In the genomic region with DNA sequence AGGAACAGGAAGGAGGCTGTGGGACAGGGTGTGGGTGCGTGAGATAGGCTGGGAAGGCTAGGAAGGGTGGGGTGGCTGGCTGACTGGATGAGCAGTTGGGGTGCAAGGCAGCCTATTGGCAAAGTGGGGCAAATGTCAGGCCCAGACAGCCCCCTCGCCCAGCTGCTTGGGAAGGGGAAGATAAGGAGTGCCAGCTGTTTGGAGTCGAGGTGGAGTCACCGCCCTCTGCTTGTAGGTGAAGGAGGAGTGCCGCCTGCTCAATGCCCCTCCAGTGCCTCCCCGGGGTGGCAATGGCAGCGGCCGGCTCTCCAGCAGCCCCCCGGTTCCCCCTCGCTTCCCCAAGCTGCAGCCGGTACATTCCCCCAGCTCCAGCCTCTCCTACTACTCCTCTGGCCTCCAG, we compare ENCODE assay signal across 13 cellular contexts. TPM values are rescaled to one million over a fixed set of nuclear protein-coding genes. Genes with fewer than 3 reads are reported as not detected.
DNase-seq lines count a peak whose midpoint lies in the region; ATAC-seq and TF ChIP-seq lines count a peak whose summit lies in the region.
"Had no signal": no experiment of that assay in that cellular context is flagged by ENCODE, and none has a peak within 500 bp of the region (broad histone marks: within the 10 kb centered on the region; RNA-seq: fewer than 3 reads in every experiment).

No MANE protein-coding gene starts in this region.

- no peak overlapping the region for H2BK20ac ChIP-seq in IMR-90 (ENCODE audit: low read depth, low read length)

- no peak for DNase-seq in CD4-positive, alpha-beta T cell
- no peak for DNase-seq in IMR-90
- no peak for DNase-seq in endodermal cell
- no peak for DNase-seq in osteocyte (ENCODE audit: extremely low spot score, unreplicated experiment)
- DNase-seq in neural progenitor cell (ENCODE audit: low spot score), result no peak
- no peak for DNase-seq in NCI-H2107 treated with DMSO at 0.1 percent for 48 hours (lab: John Stamatoyannopoulos, UW; ENCODE audit: unreplicated experiment)
- no peak for DNase-seq in brain microvascular endothelial cell
- DNase-seq in activated effector memory CD4-positive, alpha-beta T cell treated with Interleukin-2 at 50 U/mL for 16 hours, result no peak
- DNase-seq: activated CD4-positive, alpha-beta T cell treated with anti-CD3 and anti-CD28 coated beads, Interleukin-2, amount 50 U/mL, for 1 hour; DMS79; NCI-H526 treated with DMSO at 0.1 percent for 48 hours; SJCRH30 had no signal

- TF ChIP-seq RAD21 in IMR-90 (IDR thresholded peaks at IDR 0.05; ENCODE audit: low read length), result no peak

- no peaks in the 10 kb centered on the region for H3K4me1 ChIP-seq in IMR-90 (ENCODE audit: control insufficient read depth, insufficient read depth, low read length)
- no peaks in the 10 kb centered on the region for H3K4me1 ChIP-seq in endodermal cell (ENCODE audit: control insufficient read depth, insufficient read depth, low read length)
- H3K4me1 ChIP-seq in neural progenitor cell, result no peaks in the 10 kb centered on the region
- H3K4me1 ChIP-seq: SJCRH30 had no signal

- H2BK5ac ChIP-seq in IMR-90 (ENCODE audit: low read depth, low read length, poor library complexity, severe bottlenecking), result no peak overlapping the region

- peaks cover 21% of the 10 kb centered on the region for H3K4me1 Mint-ChIP-seq in CD4-positive, alpha-beta T cell (ENCODE audit: low read depth)
- H3K4me1 Mint-ChIP-seq in endodermal cell (peaks cover 4% of the 10 kb centered on the region), osteocyte (ENCODE audit: unreplicated experiment) (peaks cover 21% of the 10 kb centered on the region), neural progenitor cell (peaks cover 9% of the 10 kb centered on the region)

- POLR2A ChIA-PET in CD4-positive, alpha-beta T cell (lab: Charles Lee), result interaction anchor here (0.6 to 2.6 kb wide), 7 partner anchors 21 to 334 kb away, joined by 3 to 30 read pairs (median 16); a partner anchor contains a TSS
- POLR2A ChIA-PET in IMR-90 (lab: Charles Lee; ENCODE audit: unreplicated experiment), result interaction anchor here (1.1 kb wide), 1 partner anchor 9 kb away, joined by 3 read pairs; no protein-coding TSS in a partner anchor

- no peak overlapping the region for H3K18ac ChIP-seq in IMR-90 (ENCODE audit: low read depth, low read length)

- H3K4me3 Mint-ChIP-seq in CD4-positive, alpha-beta T cell, result peak overlapping the region; percentile 89
- H3K4me3 Mint-ChIP-seq in endodermal cell (peak overlapping the region; percentile 62), osteocyte (ENCODE audit: unreplicated experiment) (peak overlapping the region; percentile 82), neural progenitor cell (no peak overlapping the region)

- peaks cover 4% of the 10 kb centered on the region for H3K27me3 Mint-ChIP-seq in CD4-positive, alpha-beta T cell
- H3K27me3 Mint-ChIP-seq in endodermal cell (ENCODE audit: insufficient read depth) (peaks cover 49% of the 10 kb centered on the region), osteocyte (ENCODE audit: unreplicated experiment) (no peaks in the 10 kb centered on the region), neural progenitor cell (ENCODE audit: insufficient read depth, low read depth) (peaks cover 11% of the 10 kb centered on the region)
- H3K27me3 Mint-ChIP-seq: stimulated activated memory B cell treated with anti-CD40 and anti-IgM and Interleukin-4, amounts not matched to agents 10 μg/mL and 1 μg/mL and 100 μg/mL, for 72 hours had no signal

- H3K4ac ChIP-seq in IMR-90 (ENCODE audit: low read depth, low read length), result no peak overlapping the region

- H3K36me3 ChIP-seq in IMR-90 (ENCODE audit: control insufficient read depth, insufficient read depth, low read length) (peaks cover 8% of the 10 kb centered on the region), endodermal cell (ENCODE audit: control insufficient read depth, insufficient read depth, low read length) (peaks cover 16% of the 10 kb centered on the region), neural progenitor cell (no peaks in the 10 kb centered on the region), brain microvascular endothelial cell (replicated peaks) (no peaks in the 10 kb centered on the region)

- H3K23ac ChIP-seq in IMR-90 (ENCODE audit: low read depth, low read length), result no peak overlapping the region

- no peaks in the 10 kb centered on the region for H3K27me3 ChIP-seq in CD4-positive, alpha-beta T cell (ENCODE audit: control insufficient read depth, insufficient read depth, low read length)
- H3K27me3 ChIP-seq in IMR-90 (ENCODE audit: control insufficient read depth, insufficient read depth, low read length) (no peaks in the 10 kb centered on the region; the same call in 1 of the 2 replicates), endodermal cell (ENCODE audit: control insufficient read depth, insufficient read depth, low read length, poor library complexity, severe bottlenecking) (peaks cover 14% of the 10 kb centered on the region), neural progenitor cell (peaks cover 33% of the 10 kb centered on the region), brain microvascular endothelial cell (replicated peaks) (no peaks in the 10 kb centered on the region)
- H3K27me3 ChIP-seq: SJCRH30 had no signal

- H4K8ac ChIP-seq in IMR-90 (ENCODE audit: low read depth in 2 of 2, low read length in 2 of 2), result no peak overlapping the region

- no peak overlapping the region for H3K4me3 ChIP-seq in IMR-90 (ENCODE audit: insufficient read depth, low read depth, low read length)
- H3K4me3 ChIP-seq in endodermal cell (ENCODE audit: low read length), result peak overlapping the region; percentile 80
- H3K4me3 ChIP-seq in neural progenitor cell, result no peak overlapping the region
- no peak overlapping the region for H3K4me3 ChIP-seq in brain microvascular endothelial cell (ENCODE audit: low read depth, low read length)
- H3K4me3 ChIP-seq: SJCRH30 had no signal

- in situ Hi-C loops in IMR-90 (cut with MboI; ENCODE audit: low sequenced_read_pairs), result no loop called here
- in situ Hi-C loops in brain microvascular endothelial cell (cut with HindIII; ENCODE audit: low pct_ligation_motif_present, low sequenced_read_pairs), result no loop called here

- ATAC-seq in CD4-positive, alpha-beta T cell (ENCODE audit: poor library complexity), result no peak
- ATAC-seq in IMR-90 (ENCODE audit: low read depth), result no peak

- peak overlapping the region; percentile 71 for H3K27ac Mint-ChIP-seq in CD4-positive, alpha-beta T cell
- H3K27ac Mint-ChIP-seq in endodermal cell, result no peak overlapping the region
- peak overlapping the region; percentile 86 for H3K27ac Mint-ChIP-seq in osteocyte (ENCODE audit: unreplicated experiment)
- no peak overlapping the region for H3K27ac Mint-ChIP-seq in neural progenitor cell

- H2AFZ ChIP-seq in IMR-90 (replicated peaks; ENCODE audit: low read length, poor library complexity), result peak overlapping the region; percentile 11
- H2AFZ ChIP-seq in neural progenitor cell (replicated peaks), result no peak overlapping the region

- no peak overlapping the region; the same call in 1 of the 2 replicates for H2AK5ac ChIP-seq in IMR-90 (ENCODE audit: low read depth, low read length)

- 83% methylated on average over 1 of the region's 11 CpGs; no CpG with 5 or more reads in 1 of the 2 experiments for WGBS in IMR-90 (ENCODE audit: extremely low coverage in 2 of 2, insufficient read length in 1 of 2), 2 experiments
- 93 to 97% methylated on average over 6 to 11 of the region's 11 CpGs for WGBS in endodermal cell (ENCODE audit: insufficient coverage in 1 of 2, insufficient read length in 1 of 2), 2 experiments

- H2BK15ac ChIP-seq in IMR-90 (ENCODE audit: low read depth, low read length), result no peak overlapping the region

- H3K4me2 ChIP-seq in IMR-90 (ENCODE audit: low read depth, low read length) (peak overlapping the region; percentile 50; the same call in 1 of the 2 replicates), neural progenitor cell (no peak overlapping the region)

- dilution Hi-C loops in IMR-90 (cut with HindIII; ENCODE audit: low sequenced_read_pairs, unreplicated experiment), result no loop called here

- H3K9me3 Mint-ChIP-seq in CD4-positive, alpha-beta T cell, result no peaks in the 10 kb centered on the region
- no peaks in the 10 kb centered on the region for H3K9me3 Mint-ChIP-seq in endodermal cell
- H3K9me3 Mint-ChIP-seq in osteocyte (ENCODE audit: unreplicated experiment), result no peaks in the 10 kb centered on the region
- peaks cover 3% of the 10 kb centered on the region for H3K9me3 Mint-ChIP-seq in neural progenitor cell
- H3K9me3 Mint-ChIP-seq: stimulated activated memory B cell treated with anti-CD40 and anti-IgM and Interleukin-4, amounts not matched to agents 10 μg/mL and 1 μg/mL and 100 μg/mL, for 72 hours had no signal

- peaks cover 12% of the 10 kb centered on the region for H3F3A ChIP-seq in neural progenitor cell (ENCODE audit: low read depth)

- intact Hi-C loops in CD4-positive, alpha-beta T cell (cut with DNase I, micrococcal nuclease), result loop anchor here in 1 of 2 experiments (5.0 to 10.0 kb wide), 4 partner anchors 56 to 1709 kb away; a partner anchor contains a TSS
- intact Hi-C loops in IMR-90 (cut with micrococcal nuclease), result no loop called here

- H3K9me3 ChIP-seq in CD4-positive, alpha-beta T cell (ENCODE audit: control insufficient read depth, low read length), result no peaks in the 10 kb centered on the region
- H3K9me3 ChIP-seq in IMR-90 (ENCODE audit: control insufficient read depth, insufficient read depth, low read length) (no peaks in the 10 kb centered on the region), endodermal cell (ENCODE audit: control insufficient read depth, low read length) (no peaks in the 10 kb centered on the region), neural progenitor cell (ENCODE audit: low read depth) (no peaks in the 10 kb centered on the region)
- H3K9me3 ChIP-seq: SJCRH30 had no signal

- no peak overlapping the region for H2BK120ac ChIP-seq in IMR-90 (ENCODE audit: low read depth, low read length)

- H3K36me3 Mint-ChIP-seq in CD4-positive, alpha-beta T cell (ENCODE audit: low read depth), result peaks cover 13% of the 10 kb centered on the region
- H3K36me3 Mint-ChIP-seq in endodermal cell (ENCODE audit: low read depth) (peaks cover 11% of the 10 kb centered on the region), osteocyte (ENCODE audit: unreplicated experiment) (peaks cover 3% of the 10 kb centered on the region), neural progenitor cell (peaks cover 21% of the 10 kb centered on the region)

- no peak for TF ChIP-seq POLR2A in IMR-90 (IDR thresholded peaks at IDR 0.05; ENCODE audit: low read depth, low read length)

- H3K27ac ChIP-seq in CD4-positive, alpha-beta T cell (ENCODE audit: low read depth, low read length), result no peak overlapping the region
- no peak overlapping the region for H3K27ac ChIP-seq in IMR-90 (ENCODE audit: insufficient read depth, low read length)
- no peak overlapping the region for H3K27ac ChIP-seq in endodermal cell (ENCODE audit: low read depth, low read length)
- H3K27ac ChIP-seq in neural progenitor cell, result no peak overlapping the region
- H3K27ac ChIP-seq in brain microvascular endothelial cell, result no peak overlapping the region
- H3K27ac ChIP-seq: SJCRH30 had no signal

- BruUV-seq in IMR-90 (replicated peaks; lab: Mats Ljungman, UMichigan), result no TSS peak

- H3K56ac ChIP-seq in IMR-90 (ENCODE audit: extremely low read depth, insufficient read depth, low read length), result no peak overlapping the region

- no peak for TF ChIP-seq CTCF in CD4-positive, alpha-beta T cell (IDR thresholded peaks at IDR 0.05)
- TF ChIP-seq CTCF in IMR-90 (conservative IDR thresholded peaks at IDR 0.05; ENCODE audit: low read depth, low read length) (no peak), endodermal cell (conservative IDR thresholded peaks at IDR 0.05) (no peak), osteocyte (IDR thresholded peaks at IDR 0.05) (no peak), neural progenitor cell (IDR thresholded peaks at IDR 0.05) (no peak), brain microvascular endothelial cell (IDR thresholded peaks at IDR 0.05; ENCODE audit: low read depth, low read length, missing control alignments) (no peak)

- no peak overlapping the region for H3K9ac ChIP-seq in IMR-90 (ENCODE audit: low read depth, low read length)
- H3K9ac ChIP-seq in endodermal cell (ENCODE audit: extremely low read depth, low read length, poor library complexity, severe bottlenecking), result no peak overlapping the region
- H3K9ac ChIP-seq in neural progenitor cell, result no peak overlapping the region

- H3K79me2 ChIP-seq in neural progenitor cell (ENCODE audit: low read depth), result no peaks in the 10 kb centered on the region

- H4K20me1 ChIP-seq in IMR-90 (ENCODE audit: insufficient read depth, low read length) (0 out of 2 replicates have a peak, but pooled peaks cover 3% of the 10 kb centered on the region), neural progenitor cell (ENCODE audit: low read depth) (peaks cover 27% of the 10 kb centered on the region)

- H4K5ac ChIP-seq in IMR-90 (ENCODE audit: low read depth, low read length), result no peak overlapping the region

- H4K91ac ChIP-seq in IMR-90 (ENCODE audit: insufficient read depth, low read depth, low read length), result no peak overlapping the region

- no peaks in the 10 kb centered on the region for H3K79me1 ChIP-seq in IMR-90 (ENCODE audit: low read depth in 1 of 2, low read length in 2 of 2)

- peaks cover 10% of the 10 kb centered on the region; the same call in 1 of the 2 replicates for H3K9me1 ChIP-seq in IMR-90 (ENCODE audit: insufficient read depth, low read length)

- peak overlapping the region; percentile 81 for H2AK9ac ChIP-seq in IMR-90 (replicated peaks; ENCODE audit: low read depth, low read length, poor library complexity)

- no peak overlapping the region for H3K14ac ChIP-seq in IMR-90 (replicated peaks; ENCODE audit: low read depth, low read length)

- CTCF ChIA-PET in CD4-positive, alpha-beta T cell (lab: Charles Lee), result no interaction called here
- CTCF ChIA-PET in IMR-90 (lab: Yijun Ruan, JAX), result no interaction called here

RNA-seq across cellular contexts. Expression of a gene that starts 13.1 kb away (rescaled TPM):
- total RNA-seq in CD4-positive, alpha-beta T cell, result 1 to 10 TPM; 4.3 to 7.3 TPM
- total RNA-seq in IMR-90 (2012; rRNA removed) (0.28 and 0.36 TPM in 2 replicates), endodermal cell (1 to 10 TPM; 6.0 to 8.1 TPM), osteocyte (15.2 and 20.8 TPM in 2 replicates), neural progenitor cell (ENCODE audit: low replicate concordance) (15.1 and 20.0 TPM in 2 replicates)
- polyA plus RNA-seq in IMR-90 (2012; rRNA removed), result 1.7 and 1.8 TPM in 2 replicates
- 1.1 and 2.3 TPM in 2 replicates for polyA plus RNA-seq in IMR-90 (2012; cell fraction: cytosol; rRNA removed)
- 3.2 and 10.4 TPM in 2 replicates for polyA plus RNA-seq in IMR-90 (2012; cell fraction: nucleus; rRNA removed; ENCODE audit: low replicate concordance)
- polyA plus RNA-seq in endodermal cell (2013, experiment 1 of 2), result 31.1 TPM
- polyA plus RNA-seq in endodermal cell (2013, experiment 2 of 2), result 25.1 TPM

RNA-seq across cellular contexts. Expression of a gene that starts 58.5 kb away (rescaled TPM):
- total RNA-seq in CD4-positive, alpha-beta T cell, result 10 to 100 TPM; 72.4 to 73.7 TPM
- 111 TPM in 2 replicates for total RNA-seq in IMR-90 (2012; rRNA removed)
- 50.4 and 52.7 TPM in 2 replicates for polyA plus RNA-seq in IMR-90 (2012; rRNA removed)
- polyA plus RNA-seq in IMR-90 (2012; cell fraction: cytosol; rRNA removed), result 19.6 and 40.0 TPM in 2 replicates
- polyA plus RNA-seq in IMR-90 (2012; cell fraction: nucleus; rRNA removed; ENCODE audit: low replicate concordance), result 16.9 and 44.8 TPM in 2 replicates
- 10 to 100 TPM; 83.8 to 86.7 TPM for total RNA-seq in endodermal cell
- polyA plus RNA-seq in endodermal cell (2013, experiment 1 of 2), result 107 TPM
- polyA plus RNA-seq in endodermal cell (2013, experiment 2 of 2), result 93.5 TPM
- total RNA-seq in osteocyte, result 114 and 124 TPM in 2 replicates
- total RNA-seq in neural progenitor cell (ENCODE audit: low replicate concordance), result 98.9 and 120 TPM in 2 replicates

RNA-seq across cellular contexts. Expression of a gene that starts 58.8 kb away (rescaled TPM):
- 10 to 100 TPM; 25.2 to 30.3 TPM for total RNA-seq in CD4-positive, alpha-beta T cell
- 79.8 and 80.5 TPM in 2 replicates for total RNA-seq in IMR-90 (2012; rRNA removed)
- 62.0 and 67.9 TPM in 2 replicates for polyA plus RNA-seq in IMR-90 (2012; rRNA removed)
- 34.5 and 64.4 TPM in 2 replicates for polyA plus RNA-seq in IMR-90 (2012; cell fraction: cytosol; rRNA removed)
- polyA plus RNA-seq in IMR-90 (2012; cell fraction: nucleus; rRNA removed; ENCODE audit: low replicate concordance), result 13.4 and 56.2 TPM in 2 replicates
- total RNA-seq in endodermal cell, result 10 to 100 TPM; 37.8 to 41.0 TPM
- polyA plus RNA-seq in endodermal cell (2013, experiment 1 of 2), result 51.5 TPM
- 45.7 TPM for polyA plus RNA-seq in endodermal cell (2013, experiment 2 of 2)
- total RNA-seq in osteocyte, result 93.1 and 98.5 TPM in 2 replicates
- total RNA-seq in neural progenitor cell (ENCODE audit: low replicate concordance), result 36.5 and 40.6 TPM in 2 replicates

Comparison
In these comparisons a context has a peak if more than half of its experiments do, and no peak if none do; other contexts are left out.
1. H3K27ac Mint-ChIP-seq: peak in CD4-positive, alpha-beta T cell (single experiment) and osteocyte (single experiment); none in endodermal cell (single experiment) and neural progenitor cell (single experiment).